ENCODE assay signal across 23 cellular contexts in genomic region chr3:184327171-184327570, GRCh38. TPM values are rescaled to one million over a fixed set of nuclear protein-coding genes. Genes with fewer than 3 reads are reported as not detected.
DNase-seq lines count a peak whose midpoint lies in the region; ATAC-seq, FAIRE-seq and TF ChIP-seq lines count a peak whose summit lies in the region.
"Had no signal": no experiment of that assay in that cellular context is flagged by ENCODE, and none has a peak within 500 bp of the region (broad histone marks: within the 10 kb centered on the region; RNA-seq: fewer than 3 reads in every experiment).

No MANE protein-coding gene starts in this region.

- no TSS peak for BruUV-seq in HepG2 (replicated peaks; lab: Mats Ljungman, UMichigan)

- CTCF ChIA-PET in HepG2 (lab: Yijun Ruan, JAX; ENCODE audit: low intra/inter-chr PET ratio, low total read pairs): no interaction called here

- H3K27ac ChIP-seq in HepG2 (ENCODE audit: extremely low read length, insufficient read depth, low read length) (no peak overlapping the region), right lobe of liver (no peak overlapping the region), endodermal cell (ENCODE audit: low read depth, low read length) (no peak overlapping the region)
- H3K27ac ChIP-seq: BLaER1 treated with 17β-estradiol and CSF1 and Interleukin-3, amounts not matched to agents 10 nM and 100 nM; suprapubic skin had no signal

- TF ChIP-seq RAD21 in HepG2 (CRISPR knock-in tag; IDR thresholded peaks at IDR 0.05): no peak

- intact Hi-C loops in HepG2 (cut with micrococcal nuclease; ENCODE audit: unreplicated experiment): no loop called here
- intact Hi-C loops in right lobe of liver (cut with DNase I): no loop called here

- H3K27me3 Mint-ChIP-seq in T-helper 17 cell (no peaks in the 10 kb centered on the region), endodermal cell (ENCODE audit: insufficient read depth) (no peaks in the 10 kb centered on the region)

- H3K4me2 ChIP-seq in HepG2 (ENCODE audit: low read depth, low read length): no peak overlapping the region
- H3K4me2 ChIP-seq: BLaER1 treated with 17β-estradiol and CSF1 and Interleukin-3, amounts not matched to agents 10 nM and 100 nM had no signal

- H4K20me1 ChIP-seq in HepG2 (ENCODE audit: insufficient read depth, low read length): peaks cover 5% of the 10 kb centered on the region; the same call in 1 of the 2 replicates

- no peak for FAIRE-seq in HepG2 (lab: Jason Lieb, UNC)
- FAIRE-seq: GM19239 had no signal

- no peak for TF ChIP-seq POLR2A in HepG2 (IDR thresholded peaks at IDR 0.05; ENCODE audit: insufficient read depth in 1 of 2, low read depth in 2 of 2, low read length in 2 of 2)
- TF ChIP-seq POLR2A in right lobe of liver (IDR thresholded peaks at IDR 0.05): no peak

- no peak for TF ChIP-seq EP300 in HepG2 (IDR thresholded peaks at IDR 0.05; ENCODE audit: low read depth in 2 of 2, low read length in 2 of 2)
- no peak for TF ChIP-seq EP300 in HepG2 (CRISPR knock-in tag; IDR thresholded peaks at IDR 0.05; ENCODE audit: borderline replicate concordance)

- H3K79me2 ChIP-seq in HepG2 (ENCODE audit: insufficient read depth, low read length): peaks cover 5% of the 10 kb centered on the region

- ATAC-seq in HepG2 (no peak), right lobe of liver (no peak), T-helper 17 cell (no peak), GM18520 (IDR thresholded peaks at IDR 0.05; ENCODE audit: unreplicated experiment) (no peak)
- ATAC-seq: psoas muscle, WTC11 had no signal

- H3K36me3 Mint-ChIP-seq in T-helper 17 cell (ENCODE audit: low read depth) (peaks cover 24% of the 10 kb centered on the region), endodermal cell (ENCODE audit: low read depth) (peaks cover 95% of the 10 kb centered on the region)

- WGBS in HepG2 (ENCODE audit: low lambda C conversion rate): 98% methylated on average over 21 of the region's 21 CpGs
- 92% methylated on average over 12 of the region's 21 CpGs for WGBS in right lobe of liver (ENCODE audit: insufficient coverage, low coverage, low lambda C conversion rate, missing lambda C conversion rate)
- WGBS in endodermal cell (ENCODE audit: insufficient coverage in 1 of 2, insufficient read length in 1 of 2), 2 experiments: 98% methylated on average over 18 to 21 of the region's 21 CpGs

- H3K4me1 ChIP-seq in HepG2 (ENCODE audit: insufficient read depth, low read length) (no peaks in the 10 kb centered on the region), right lobe of liver (peaks cover 0 to 11% (median 1%) of the 10 kb centered on the region in 4 donors), endodermal cell (ENCODE audit: control insufficient read depth, insufficient read depth, low read length) (no peaks in the 10 kb centered on the region)

- peaks cover 58 to 92% of the 10 kb centered on the region in 2 experiments for H3K36me3 ChIP-seq in HepG2 (replicated peaks in 1 of 2; ENCODE audit: control insufficient read depth in 1 of 2, insufficient read depth in 2 of 2, low read length in 2 of 2)
- H3K36me3 ChIP-seq in right lobe of liver: peaks cover 66 to 100% (median 88%) of the 10 kb centered on the region in 4 donors
- peaks cover 98% of the 10 kb centered on the region for H3K36me3 ChIP-seq in endodermal cell (ENCODE audit: control insufficient read depth, insufficient read depth, low read length)
- H3K36me3 ChIP-seq in MG63: peaks cover 100% of the 10 kb centered on the region

- H3K27ac Mint-ChIP-seq in T-helper 17 cell: peak overlapping the region; percentile 37
- peak overlapping the region; percentile 7 for H3K27ac Mint-ChIP-seq in endodermal cell
- H3K27ac Mint-ChIP-seq: WTC11 had no signal

- H3K9ac ChIP-seq in HepG2 (ENCODE audit: insufficient read depth, low read depth, low read length) (no peak overlapping the region), endodermal cell (ENCODE audit: extremely low read depth, low read length, poor library complexity, severe bottlenecking) (no peak overlapping the region)
- H3K9ac ChIP-seq: BLaER1 treated with 17β-estradiol and CSF1 and Interleukin-3, amounts not matched to agents 10 nM and 100 nM had no signal

- no peak overlapping the region for H2AFZ ChIP-seq in HepG2 (ENCODE audit: low read length)

- no peaks in the 10 kb centered on the region for H3K27me3 ChIP-seq in HepG2 (ENCODE audit: control insufficient read depth in 1 of 2, insufficient read depth in 2 of 2, low read length in 2 of 2)
- no peaks in the 10 kb centered on the region for H3K27me3 ChIP-seq in right lobe of liver
- no peaks in the 10 kb centered on the region for H3K27me3 ChIP-seq in endodermal cell (ENCODE audit: control insufficient read depth, insufficient read depth, low read length, poor library complexity, severe bottlenecking)
- no peaks in the 10 kb centered on the region for H3K27me3 ChIP-seq in MG63
- H3K27me3 ChIP-seq: BLaER1 treated with 17β-estradiol and CSF1 and Interleukin-3, amounts not matched to agents 10 nM and 100 nM; suprapubic skin had no signal

- H3K4me3 Mint-ChIP-seq in T-helper 17 cell: peak overlapping the region; percentile 62
- no peak overlapping the region for H3K4me3 Mint-ChIP-seq in endodermal cell
- H3K4me3 Mint-ChIP-seq: WTC11 had no signal

- no peak overlapping the region for H3K4me3 ChIP-seq in HepG2 (replicated peaks in 1 of 3; ENCODE audit: insufficient read depth in 1 of 3, low read depth in 2 of 3, low read length in 3 of 3)
- H3K4me3 ChIP-seq in right lobe of liver: no peak overlapping the region
- H3K4me3 ChIP-seq in endodermal cell (ENCODE audit: low read length): no peak overlapping the region
- H3K4me3 ChIP-seq in MG63: no peak overlapping the region
- H3K4me3 ChIP-seq: BLaER1 treated with 17β-estradiol and CSF1 and Interleukin-3, amounts not matched to agents 10 nM and 100 nM; psoas muscle; suprapubic skin had no signal

- DNase-seq in HepG2 (ENCODE audit: low spot score): no peak
- no peak for DNase-seq in right lobe of liver
- no peak for DNase-seq in T-helper 17 cell
- DNase-seq in endodermal cell: no peak
- no peak for DNase-seq in DMS114 treated with DMSO at 0.1 percent for 48 hours (lab: John Stamatoyannopoulos, UW; ENCODE audit: unreplicated experiment)
- no peak for DNase-seq in MG63
- DNase-seq: activated CD4-positive, alpha-beta T cell treated with anti-CD3 and anti-CD28 coated beads, Interleukin-2, amount 50 U/mL, for 1 hour; activated effector memory CD4-positive, alpha-beta T cell treated with Interleukin-2 at 50 U/mL for 16 hours; amygdala; HCEC 1CT; head of caudate nucleus; IMR-90; mesenchymal stem cell; NCI-H2081 treated with DMSO at 0.1 percent for 48 hours; OCI-M1; psoas muscle; SHP77; T-helper 9 cell had no signal

- peaks cover 13% of the 10 kb centered on the region for H3K4me1 Mint-ChIP-seq in T-helper 17 cell
- no peaks in the 10 kb centered on the region for H3K4me1 Mint-ChIP-seq in endodermal cell
- H3K4me1 Mint-ChIP-seq: WTC11 had no signal

- no peaks in the 10 kb centered on the region for H3K9me3 ChIP-seq in HepG2 (ENCODE audit: low read length)
- H3K9me3 ChIP-seq in right lobe of liver: no peaks in the 10 kb centered on the region
- H3K9me3 ChIP-seq in T-helper 17 cell (ENCODE audit: control insufficient read depth, low read length, poor library complexity, severe bottlenecking): no peaks in the 10 kb centered on the region
- no peaks in the 10 kb centered on the region for H3K9me3 ChIP-seq in endodermal cell (ENCODE audit: control insufficient read depth, low read length)
- no peaks in the 10 kb centered on the region for H3K9me3 ChIP-seq in MG63
- H3K9me3 ChIP-seq: BLaER1 treated with 17β-estradiol and CSF1 and Interleukin-3, amounts not matched to agents 10 nM and 100 nM; psoas muscle; suprapubic skin had no signal

- no peaks in the 10 kb centered on the region for H3K9me3 Mint-ChIP-seq in endodermal cell
- H3K9me3 Mint-ChIP-seq: WTC11 had no signal

- no peak for TF ChIP-seq CTCF in HepG2 (CRISPR knock-in tag; IDR thresholded peaks at IDR 0.05)
- no peak for TF ChIP-seq CTCF in right lobe of liver (IDR thresholded peaks at IDR 0.05)
- TF ChIP-seq CTCF in endodermal cell (conservative IDR thresholded peaks at IDR 0.05): no peak

- POLR2A ChIA-PET in HepG2 (lab: Yijun Ruan, JAX): interaction anchor here (1.4 to 2.1 kb wide), 2 partner anchors 12 to 14 kb away, joined by 3 to 6 read pairs; no protein-coding TSS in a partner anchor

- in situ Hi-C loops in HepG2 (cut with HindIII; ENCODE audit: extremely low pct_ligation_motif_present, low pct_unique_long_range_greater_than_20kb): no loop called here

RNA-seq across cellular contexts. Expression of gene FAM131A, which starts 10.2 kb away (rescaled TPM):
- total RNA-seq in HepG2 (2016; rRNA removed; fragmentation: Illumina TruSeq; extraction: Trizol) (7.4 and 9.3 TPM in 2 replicates), right lobe of liver (1 to 10 TPM; 2.4 to 6.5 (median 3.1) TPM), T-helper 17 cell (10 to 100 TPM in 1 of 2 donors, 1 to 10 TPM in 1; 7.9 to 10.9 TPM), endodermal cell (10 to 100 TPM; 18.3 to 24.1 TPM)
- total RNA-seq in HepG2 (2016; cell fraction: cytosol; rRNA removed; fragmentation: Illumina TruSeq; extraction: Trizol; ENCODE audit: low read depth): 2.3 and 2.5 TPM in 2 replicates
- total RNA-seq in HepG2 (2016; cell fraction: insoluble cytoplasmic fraction; rRNA removed; fragmentation: Illumina TruSeq; extraction: Trizol): 4.8 and 8.7 TPM in 2 replicates
- 7.8 and 8.3 TPM in 2 replicates for total RNA-seq in HepG2 (2016; cell fraction: membrane; rRNA removed; fragmentation: Illumina TruSeq; extraction: Trizol)
- total RNA-seq in HepG2 (2016; cell fraction: nucleus; rRNA removed; fragmentation: Illumina TruSeq; extraction: Trizol): 4.4 and 6.5 TPM in 2 replicates
- 9.2 and 14.1 TPM in 2 replicates for polyA plus RNA-seq in HepG2 (2011; rRNA removed)
- 11.9 and 16.8 TPM in 2 replicates for polyA plus RNA-seq in HepG2 (2011; cell fraction: cytosol; rRNA removed)
- polyA plus RNA-seq in HepG2 (2011; cell fraction: nucleus; rRNA removed): 23.9 and 25.8 TPM in 2 replicates
- 5.8 and 9.8 TPM in 2 replicates for polyA plus RNA-seq in HepG2 (2012)
- polyA plus RNA-seq in HepG2 (2016; cell fraction: cytosol; fragmentation: Illumina TruSeq; extraction: Trizol; ENCODE audit: low read depth): 2.3 and 3.2 TPM in 2 replicates
- 5.3 and 7.8 TPM in 2 replicates for polyA plus RNA-seq in HepG2 (2016; cell fraction: insoluble cytoplasmic fraction; fragmentation: Illumina TruSeq; extraction: Trizol; ENCODE audit: low read depth)
- 5.7 and 5.8 TPM in 2 replicates for polyA plus RNA-seq in HepG2 (2016; cell fraction: membrane; fragmentation: Illumina TruSeq; extraction: Trizol; ENCODE audit: low read depth)
- 12.3 and 13.4 TPM in 2 replicates for polyA plus RNA-seq in HepG2 (2016; cell fraction: nucleus; fragmentation: Illumina TruSeq; extraction: Trizol; ENCODE audit: insufficient read depth, low read depth)
- 22.1 and 24.2 TPM in 2 replicates for polyA minus RNA-seq in HepG2 (2011; rRNA and poly(A)+ RNA removed; ENCODE audit: low replicate concordance)
- polyA minus RNA-seq in HepG2 (2011; cell fraction: cytosol; rRNA and poly(A)+ RNA removed): 7.0 and 7.3 TPM in 2 replicates
- polyA minus RNA-seq in HepG2 (2011; cell fraction: nucleus; rRNA and poly(A)+ RNA removed): 7.0 and 9.2 TPM in 2 replicates
- polyA plus RNA-seq in endodermal cell (2013, experiment 1 of 2): 28.0 TPM
- polyA plus RNA-seq in endodermal cell (2013, experiment 2 of 2): 25.5 TPM
- total RNA-seq in MG63 (2014; rRNA removed; shearing (Covaris generic); ENCODE audit: low replicate concordance): 4.8 and 8.8 TPM in 2 replicates

RNA-seq across cellular contexts. Expression of gene EIF4G1, which starts 12.8 kb away (rescaled TPM):
- total RNA-seq in HepG2 (2016; rRNA removed; fragmentation: Illumina TruSeq; extraction: Trizol) (213 and 244 TPM in 2 replicates), right lobe of liver (100 to 1,000 TPM; 262 to 368 (median 291) TPM), T-helper 17 cell (100 to 1,000 TPM; 226 to 236 TPM), endodermal cell (100 to 1,000 TPM; 408 to 475 TPM)
- 19.7 and 27.8 TPM in 2 replicates for total RNA-seq in HepG2 (2016; cell fraction: cytosol; rRNA removed; fragmentation: Illumina TruSeq; extraction: Trizol; ENCODE audit: low read depth)
- 208 and 223 TPM in 2 replicates for total RNA-seq in HepG2 (2016; cell fraction: insoluble cytoplasmic fraction; rRNA removed; fragmentation: Illumina TruSeq; extraction: Trizol)
- total RNA-seq in HepG2 (2016; cell fraction: membrane; rRNA removed; fragmentation: Illumina TruSeq; extraction: Trizol): 77.1 and 81.4 TPM in 2 replicates
- total RNA-seq in HepG2 (2016; cell fraction: nucleus; rRNA removed; fragmentation: Illumina TruSeq; extraction: Trizol): 163 and 210 TPM in 2 replicates
- 208 and 228 TPM in 2 replicates for polyA plus RNA-seq in HepG2 (2011; rRNA removed)
- 139 and 145 TPM in 2 replicates for polyA plus RNA-seq in HepG2 (2011; cell fraction: cytosol; rRNA removed)
- 229 and 287 TPM in 2 replicates for polyA plus RNA-seq in HepG2 (2011; cell fraction: nucleus; rRNA removed)
- 122 and 142 TPM in 2 replicates for polyA plus RNA-seq in HepG2 (2012)
- 15.3 and 16.7 TPM in 2 replicates for polyA plus RNA-seq in HepG2 (2016; cell fraction: cytosol; fragmentation: Illumina TruSeq; extraction: Trizol; ENCODE audit: low read depth)
- polyA plus RNA-seq in HepG2 (2016; cell fraction: insoluble cytoplasmic fraction; fragmentation: Illumina TruSeq; extraction: Trizol; ENCODE audit: low read depth): 217 and 276 TPM in 2 replicates
- polyA plus RNA-seq in HepG2 (2016; cell fraction: membrane; fragmentation: Illumina TruSeq; extraction: Trizol; ENCODE audit: low read depth): 53.0 and 64.3 TPM in 2 replicates
- polyA plus RNA-seq in HepG2 (2016; cell fraction: nucleus; fragmentation: Illumina TruSeq; extraction: Trizol; ENCODE audit: insufficient read depth, low read depth): 324 and 332 TPM in 2 replicates
- 348 and 721 TPM in 2 replicates for polyA minus RNA-seq in HepG2 (2011; rRNA and poly(A)+ RNA removed; ENCODE audit: low replicate concordance)
- polyA minus RNA-seq in HepG2 (2011; cell fraction: cytosol; rRNA and poly(A)+ RNA removed): 122 and 123 TPM in 2 replicates
- polyA minus RNA-seq in HepG2 (2011; cell fraction: nucleus; rRNA and poly(A)+ RNA removed): 107 and 113 TPM in 2 replicates
- 196 TPM for polyA plus RNA-seq in endodermal cell (2013, experiment 1 of 2)
- 206 TPM for polyA plus RNA-seq in endodermal cell (2013, experiment 2 of 2)
- total RNA-seq in MG63 (2014; rRNA removed; shearing (Covaris generic); ENCODE audit: low replicate concordance): 378 and 439 TPM in 2 replicates

RNA-seq across cellular contexts. Expression of gene PSMD2, which starts 28.1 kb away (rescaled TPM):
- total RNA-seq in HepG2 (2016; rRNA removed; fragmentation: Illumina TruSeq; extraction: Trizol): 200 and 312 TPM in 2 replicates
- total RNA-seq in HepG2 (2016; cell fraction: cytosol; rRNA removed; fragmentation: Illumina TruSeq; extraction: Trizol; ENCODE audit: low read depth): 27.9 and 35.3 TPM in 2 replicates
- total RNA-seq in HepG2 (2016; cell fraction: insoluble cytoplasmic fraction; rRNA removed; fragmentation: Illumina TruSeq; extraction: Trizol): 208 and 307 TPM in 2 replicates
- 69.9 and 70.8 TPM in 2 replicates for total RNA-seq in HepG2 (2016; cell fraction: membrane; rRNA removed; fragmentation: Illumina TruSeq; extraction: Trizol)
- 130 and 133 TPM in 2 replicates for total RNA-seq in HepG2 (2016; cell fraction: nucleus; rRNA removed; fragmentation: Illumina TruSeq; extraction: Trizol)
- polyA plus RNA-seq in HepG2 (2011; rRNA removed): 125 and 152 TPM in 2 replicates
- polyA plus RNA-seq in HepG2 (2011; cell fraction: cytosol; rRNA removed): 165 and 166 TPM in 2 replicates
- polyA plus RNA-seq in HepG2 (2011; cell fraction: nucleus; rRNA removed): 110 and 125 TPM in 2 replicates
- polyA plus RNA-seq in HepG2 (2012): 116 and 117 TPM in 2 replicates
- 19.9 and 25.2 TPM in 2 replicates for polyA plus RNA-seq in HepG2 (2016; cell fraction: cytosol; fragmentation: Illumina TruSeq; extraction: Trizol; ENCODE audit: low read depth)
- 253 and 295 TPM in 2 replicates for polyA plus RNA-seq in HepG2 (2016; cell fraction: insoluble cytoplasmic fraction; fragmentation: Illumina TruSeq; extraction: Trizol; ENCODE audit: low read depth)
- polyA plus RNA-seq in HepG2 (2016; cell fraction: membrane; fragmentation: Illumina TruSeq; extraction: Trizol; ENCODE audit: low read depth): 36.4 and 42.7 TPM in 2 replicates
- polyA plus RNA-seq in HepG2 (2016; cell fraction: nucleus; fragmentation: Illumina TruSeq; extraction: Trizol; ENCODE audit: insufficient read depth, low read depth): 155 and 167 TPM in 2 replicates
- polyA minus RNA-seq in HepG2 (2011; rRNA and poly(A)+ RNA removed; ENCODE audit: low replicate concordance): 351 and 796 TPM in 2 replicates
- polyA minus RNA-seq in HepG2 (2011; cell fraction: cytosol; rRNA and poly(A)+ RNA removed): 127 and 152 TPM in 2 replicates
- polyA minus RNA-seq in HepG2 (2011; cell fraction: nucleus; rRNA and poly(A)+ RNA removed): 99.4 and 123 TPM in 2 replicates
- total RNA-seq in right lobe of liver: 100 to 1,000 TPM in 3 of 6 experiments, 10 to 100 TPM in 3; 85.5 to 153 (median 103) TPM
- 100 to 1,000 TPM; 149 to 171 TPM for total RNA-seq in T-helper 17 cell
- total RNA-seq in endodermal cell: 100 to 1,000 TPM; 332 TPM
- polyA plus RNA-seq in endodermal cell (2013, experiment 1 of 2): 318 TPM
- 281 TPM for polyA plus RNA-seq in endodermal cell (2013, experiment 2 of 2)
- total RNA-seq in MG63 (2014; rRNA removed; shearing (Covaris generic); ENCODE audit: low replicate concordance): 1,179 and 1,305 TPM in 2 replicates

RNA-seq across cellular contexts. Expression of gene CLCN2, which starts 34.2 kb away (rescaled TPM):
- total RNA-seq in HepG2 (2016; rRNA removed; fragmentation: Illumina TruSeq; extraction: Trizol) (5.2 and 13.5 TPM in 2 replicates), right lobe of liver (1 to 10 TPM; 1.8 to 2.9 (median 2.5) TPM), T-helper 17 cell (1 to 10 TPM; 4.6 TPM), endodermal cell (10 to 100 TPM; 32.4 to 38.4 TPM)
- 6.6 and 7.6 TPM in 2 replicates for total RNA-seq in HepG2 (2016; cell fraction: cytosol; rRNA removed; fragmentation: Illumina TruSeq; extraction: Trizol; ENCODE audit: low read depth)
- 3.5 and 14.3 TPM in 2 replicates for total RNA-seq in HepG2 (2016; cell fraction: insoluble cytoplasmic fraction; rRNA removed; fragmentation: Illumina TruSeq; extraction: Trizol)
- 5.6 and 6.9 TPM in 2 replicates for total RNA-seq in HepG2 (2016; cell fraction: membrane; rRNA removed; fragmentation: Illumina TruSeq; extraction: Trizol)
- 19.4 and 22.0 TPM in 2 replicates for total RNA-seq in HepG2 (2016; cell fraction: nucleus; rRNA removed; fragmentation: Illumina TruSeq; extraction: Trizol)
- 11.4 and 14.3 TPM in 2 replicates for polyA plus RNA-seq in HepG2 (2011; rRNA removed)
- polyA plus RNA-seq in HepG2 (2011; cell fraction: cytosol; rRNA removed): 5.5 and 6.4 TPM in 2 replicates
- 41.8 and 47.0 TPM in 2 replicates for polyA plus RNA-seq in HepG2 (2011; cell fraction: nucleus; rRNA removed)
- polyA plus RNA-seq in HepG2 (2012): 5.4 and 6.1 TPM in 2 replicates
- 2.0 and 2.6 TPM in 2 replicates for polyA plus RNA-seq in HepG2 (2016; cell fraction: cytosol; fragmentation: Illumina TruSeq; extraction: Trizol; ENCODE audit: low read depth)
- polyA plus RNA-seq in HepG2 (2016; cell fraction: insoluble cytoplasmic fraction; fragmentation: Illumina TruSeq; extraction: Trizol; ENCODE audit: low read depth): 4.8 and 5.5 TPM in 2 replicates
- polyA plus RNA-seq in HepG2 (2016; cell fraction: membrane; fragmentation: Illumina TruSeq; extraction: Trizol; ENCODE audit: low read depth): 3.7 and 4.4 TPM in 2 replicates
- 50.3 and 58.1 TPM in 2 replicates for polyA plus RNA-seq in HepG2 (2016; cell fraction: nucleus; fragmentation: Illumina TruSeq; extraction: Trizol; ENCODE audit: insufficient read depth, low read depth)
- polyA minus RNA-seq in HepG2 (2011; rRNA and poly(A)+ RNA removed; ENCODE audit: low replicate concordance): 29.7 and 47.2 TPM in 2 replicates
- 5.3 and 6.0 TPM in 2 replicates for polyA minus RNA-seq in HepG2 (2011; cell fraction: cytosol; rRNA and poly(A)+ RNA removed)
- 26.4 and 31.7 TPM in 2 replicates for polyA minus RNA-seq in HepG2 (2011; cell fraction: nucleus; rRNA and poly(A)+ RNA removed)
- 27.9 TPM for polyA plus RNA-seq in endodermal cell (2013, experiment 1 of 2)
- 23.3 TPM for polyA plus RNA-seq in endodermal cell (2013, experiment 2 of 2)
- 2.6 and 2.9 TPM in 2 replicates for total RNA-seq in MG63 (2014; rRNA removed; shearing (Covaris generic); ENCODE audit: low replicate concordance)

RNA-seq across cellular contexts. Expression of gene POLR2H, which starts 34.3 kb away (rescaled TPM):
- total RNA-seq in HepG2 (2016; rRNA removed; fragmentation: Illumina TruSeq; extraction: Trizol) (109 and 118 TPM in 2 replicates), right lobe of liver (10 to 100 TPM; 27.4 to 65.7 (median 35.3) TPM), T-helper 17 cell (10 to 100 TPM; 28.6 to 38.3 TPM), endodermal cell (100 to 1,000 TPM in 1 of 2 donors, 10 to 100 TPM in 1; 95.9 to 117 TPM)
- 85.0 and 90.2 TPM in 2 replicates for total RNA-seq in HepG2 (2016; cell fraction: cytosol; rRNA removed; fragmentation: Illumina TruSeq; extraction: Trizol; ENCODE audit: low read depth)
- 113 and 114 TPM in 2 replicates for total RNA-seq in HepG2 (2016; cell fraction: insoluble cytoplasmic fraction; rRNA removed; fragmentation: Illumina TruSeq; extraction: Trizol)
- total RNA-seq in HepG2 (2016; cell fraction: membrane; rRNA removed; fragmentation: Illumina TruSeq; extraction: Trizol): 110 and 111 TPM in 2 replicates
- total RNA-seq in HepG2 (2016; cell fraction: nucleus; rRNA removed; fragmentation: Illumina TruSeq; extraction: Trizol): 97.2 and 98.4 TPM in 2 replicates
- polyA plus RNA-seq in HepG2 (2011; rRNA removed): 165 and 194 TPM in 2 replicates
- polyA plus RNA-seq in HepG2 (2011; cell fraction: cytosol; rRNA removed): 159 and 209 TPM in 2 replicates
- polyA plus RNA-seq in HepG2 (2011; cell fraction: nucleus; rRNA removed): 292 and 351 TPM in 2 replicates
- 85.4 and 92.7 TPM in 2 replicates for polyA plus RNA-seq in HepG2 (2012)
- 70.3 and 83.0 TPM in 2 replicates for polyA plus RNA-seq in HepG2 (2016; cell fraction: cytosol; fragmentation: Illumina TruSeq; extraction: Trizol; ENCODE audit: low read depth)
- polyA plus RNA-seq in HepG2 (2016; cell fraction: insoluble cytoplasmic fraction; fragmentation: Illumina TruSeq; extraction: Trizol; ENCODE audit: low read depth): 116 and 125 TPM in 2 replicates
- polyA plus RNA-seq in HepG2 (2016; cell fraction: membrane; fragmentation: Illumina TruSeq; extraction: Trizol; ENCODE audit: low read depth): 90.4 and 98.9 TPM in 2 replicates
- polyA plus RNA-seq in HepG2 (2016; cell fraction: nucleus; fragmentation: Illumina TruSeq; extraction: Trizol; ENCODE audit: insufficient read depth, low read depth): 259 and 265 TPM in 2 replicates
- 73.2 and 182 TPM in 2 replicates for polyA minus RNA-seq in HepG2 (2011; rRNA and poly(A)+ RNA removed; ENCODE audit: low replicate concordance)
- 38.2 and 41.4 TPM in 2 replicates for polyA minus RNA-seq in HepG2 (2011; cell fraction: cytosol; rRNA and poly(A)+ RNA removed)
- 89.4 and 96.7 TPM in 2 replicates for polyA minus RNA-seq in HepG2 (2011; cell fraction: nucleus; rRNA and poly(A)+ RNA removed)
- 119 TPM for polyA plus RNA-seq in endodermal cell (2013, experiment 1 of 2)
- polyA plus RNA-seq in endodermal cell (2013, experiment 2 of 2): 99.0 TPM
- 138 and 139 TPM in 2 replicates for total RNA-seq in MG63 (2014; rRNA removed; shearing (Covaris generic); ENCODE audit: low replicate concordance)
